1 cellular context compared by ENCODE assay signal in genomic region chr16:89199241-89200123, GRCh38.
TF ChIP-seq lines count a peak whose summit lies in the region.

No MANE protein-coding gene starts in this region.

TF ChIP-seq in IMR-90, 13 proteins besides CTCF, POLR2A, EP300 and RAD21:
- TF ChIP-seq MAFK (IDR thresholded peaks at IDR 0.05; ENCODE audit: low read depth, low read length) (no peak), CHD1 (IDR thresholded peaks at IDR 0.05; ENCODE audit: low read depth, low read length) (no peak), MXI1 (IDR thresholded peaks at IDR 0.05; ENCODE audit: borderline replicate concordance, low read depth, low read length) (no peak), FOS (IDR thresholded peaks at IDR 0.05; ENCODE audit: low read depth, low read length) (no peak), RFX5 (IDR thresholded peaks at IDR 0.05; ENCODE audit: low read depth, low read length) (no peak)
